ENCODE assay signal across 15 cellular contexts in genomic region chr6:150266963-150267685, GRCh38.
"Had no signal": no experiment of that assay in that cellular context is flagged by ENCODE, and none has a peak within 500 bp of the region (broad histone marks: within the 10 kb centered on the region; RNA-seq: fewer than 3 reads in every experiment).

No MANE protein-coding gene starts in this region.

- DNase-seq: activated CD4-positive, alpha-beta T cell treated with anti-CD3 and anti-CD28 coated beads for 36 hours; activated CD8-positive, alpha-beta memory T cell treated with anti-CD3 and anti-CD28 coated beads, Interleukin-2, amount 50 U/mL, for 4 hours; activated CD8-positive, alpha-beta T cell treated with anti-CD3 and anti-CD28 coated beads for 36 hours; activated T-cell treated with anti-CD3 and anti-CD28 coated beads, Interleukin-2, amount 50 U/mL, for 72 hours; effector memory CD4-positive, alpha-beta T cell; erythroblast; head of caudate nucleus; stimulated activated CD4-positive, alpha-beta T cell treated with anti-CD3 and anti-CD28 coated beads, Interleukin-2, amount 100 ng/mL, for 48 hours; stimulated activated naive CD4-positive, alpha-beta T cell treated with Interleukin-2 at 50 U/mL for 16 hours; T-cell; upper lobe of left lung; WERI-Rb-1 had no signal

- H3K9me3 ChIP-seq: suprapubic skin, upper lobe of left lung had no signal

- H3K4me1 ChIP-seq: upper lobe of left lung had no signal

- H3K27me3 ChIP-seq: suprapubic skin, upper lobe of left lung had no signal

- ATAC-seq: activated CD4-positive, alpha-beta T cell treated with anti-CD3 and anti-CD28 coated beads for 36 hours; activated CD8-positive, alpha-beta T cell treated with anti-CD3 and anti-CD28 coated beads for 36 hours; activated T-cell treated with anti-CD3 and anti-CD28 coated beads, Interleukin-2, amount 50 U/mL, for 72 hours; left lobe of liver; sciatic nerve; T-cell had no signal

- H3K36me3 ChIP-seq: suprapubic skin, upper lobe of left lung, WERI-Rb-1 had no signal

- H3K4me3 ChIP-seq: suprapubic skin, upper lobe of left lung had no signal

- H3K27ac ChIP-seq: upper lobe of left lung had no signal
